In genomic region chr12:53123578-53124351, GRCh38 we compare ENCODE assay signal across 1 cellular context.
A peak's percentile ranks its signal among the peaks of the same experiment; 100 is the strongest.
TF ChIP-seq lines count a peak whose summit lies in the region.

No MANE protein-coding gene starts in this region.

TF ChIP-seq in IMR-90, 13 proteins besides CTCF, POLR2A, EP300 and RAD21:
- TF ChIP-seq CHD1 (IDR thresholded peaks at IDR 0.05; ENCODE audit: low read depth, low read length) = no peak
- peak; percentile 20; the same call in 1 of the 2 replicates for TF ChIP-seq FOS (IDR thresholded peaks at IDR 0.05; ENCODE audit: low read depth, low read length)
- no peak for TF ChIP-seq ELK1 (IDR thresholded peaks at IDR 0.05; ENCODE audit: borderline replicate concordance, low read depth, low read length)
